In genomic region chr2:60806988-60807681, GRCh38 we compare ENCODE assay signal across 7 cellular contexts. TPM values are rescaled to one million over a fixed set of nuclear protein-coding genes. Genes with fewer than 3 reads are reported as not detected.
DNase-seq lines count a peak whose midpoint lies in the region; ATAC-seq and TF ChIP-seq lines count a peak whose summit lies in the region.

No MANE protein-coding gene starts in this region.

- H3K27me3 Mint-ChIP-seq in HFFc6 (ENCODE audit: insufficient read depth): peaks cover 3% of the 10 kb centered on the region; the same call in 1 of the 2 replicates

- no peak overlapping the region for H3K27ac Mint-ChIP-seq in HFFc6

- H3K4me3 ChIP-seq in fibroblast of villous mesenchyme (ENCODE audit: low read depth, low read length) (no peak overlapping the region), gastrocnemius medialis (no peak overlapping the region)

- TF ChIP-seq CTCF in HFFc6 (IDR thresholded peaks at IDR 0.05) (no peak), fibroblast of villous mesenchyme (IDR thresholded peaks at IDR 0.05; ENCODE audit: insufficient read depth, low read depth, low read length) (no peak), gastrocnemius medialis (IDR thresholded peaks at IDR 0.05 in 4 of 5, conservative IDR thresholded peaks at IDR 0.05 in 1 of 5) (no peak)

- no peak overlapping the region for H3K4me3 Mint-ChIP-seq in HFFc6

- no peaks in the 10 kb centered on the region for H3K9me3 Mint-ChIP-seq in HFFc6

- no peaks in the 10 kb centered on the region for H3K36me3 Mint-ChIP-seq in HFFc6 (ENCODE audit: low read depth)

- TF ChIP-seq POLR2A in gastrocnemius medialis (IDR thresholded peaks at IDR 0.05): no peak

- H3K27ac ChIP-seq in gastrocnemius medialis: no peak overlapping the region

- peak; percentile 67 for ATAC-seq in GM18519 (IDR thresholded peaks at IDR 0.05; ENCODE audit: low FRiP score, unreplicated experiment)
- no peak for ATAC-seq in gastrocnemius medialis

- no peaks in the 10 kb centered on the region for H3K4me1 ChIP-seq in gastrocnemius medialis

- in situ Hi-C loops in gastrocnemius medialis (cut with MboI; ENCODE audit: low sequenced_read_pairs in 4 of 4): no loop called here

- H3K9me3 ChIP-seq in gastrocnemius medialis: no peaks in the 10 kb centered on the region

- H3K36me3 ChIP-seq in gastrocnemius medialis: no peaks in the 10 kb centered on the region

- intact Hi-C loops in gastrocnemius medialis (cut with DNase I; ENCODE audit: low total_unique reads): no loop called here

- no peaks in the 10 kb centered on the region for H3K27me3 ChIP-seq in gastrocnemius medialis

- DNase-seq in HFFc6 (peak; percentile 55), NAMALWA (ENCODE audit: low spot score) (peak; percentile 11), fibroblast of villous mesenchyme (ENCODE audit: low read depth) (peak; percentile 61), gastrocnemius medialis (no peak)
- DNase-seq in activated CD4-positive, alpha-beta T cell treated with anti-CD3 and anti-CD28 coated beads for 48 hours: peak; percentile 75
- peak in 2 of 3 experiments; percentile 23 to 32 for DNase-seq in stimulated activated CD4-positive, alpha-beta T cell treated with anti-CD3 and anti-CD28 coated beads, TNF-alpha, amount 100 ng/mL, for 4 hours (ENCODE audit: low read depth in 3 of 3)

- H3K4me1 Mint-ChIP-seq in HFFc6 (ENCODE audit: low read depth): peaks cover 12% of the 10 kb centered on the region

RNA-seq across cellular contexts. Expression of gene PAPOLG, which starts 51.1 kb away (rescaled TPM):
- 10 to 100 TPM in 1 of 6 experiments, 1 to 10 TPM in 5; 6.6 to 10.0 (median 8.6) TPM for total RNA-seq in HFFc6 (2021; fragmentation: NEBNext Ultra II Directional; extraction: Animal tissue kit (Norgen Biotek cat#: 25700))
- 12.6 and 20.3 TPM in 2 replicates for total RNA-seq in fibroblast of villous mesenchyme
- 10 to 100 TPM in 2 of 4 donors, 1 to 10 TPM in 2; 8.4 to 13.6 (median 9.6) TPM for total RNA-seq in gastrocnemius medialis

Comparison
In these comparisons a context has a peak if more than half of its experiments do, and no peak if none do; other contexts are left out.
1. DNase-seq: peak in HFFc6 (single experiment), NAMALWA (single experiment), activated CD4-positive, alpha-beta T cell treated with anti-CD3 and anti-CD28 coated beads for 48 hours (single experiment), fibroblast of villous mesenchyme (single experiment) and stimulated activated CD4-positive, alpha-beta T cell treated with anti-CD3 and anti-CD28 coated beads, TNF-alpha, amount 100 ng/mL, for 4 hours (2 of 3); none in gastrocnemius medialis (0 of 2).